ENCODE assay signal across 8 cellular contexts in the genomic region with DNA sequence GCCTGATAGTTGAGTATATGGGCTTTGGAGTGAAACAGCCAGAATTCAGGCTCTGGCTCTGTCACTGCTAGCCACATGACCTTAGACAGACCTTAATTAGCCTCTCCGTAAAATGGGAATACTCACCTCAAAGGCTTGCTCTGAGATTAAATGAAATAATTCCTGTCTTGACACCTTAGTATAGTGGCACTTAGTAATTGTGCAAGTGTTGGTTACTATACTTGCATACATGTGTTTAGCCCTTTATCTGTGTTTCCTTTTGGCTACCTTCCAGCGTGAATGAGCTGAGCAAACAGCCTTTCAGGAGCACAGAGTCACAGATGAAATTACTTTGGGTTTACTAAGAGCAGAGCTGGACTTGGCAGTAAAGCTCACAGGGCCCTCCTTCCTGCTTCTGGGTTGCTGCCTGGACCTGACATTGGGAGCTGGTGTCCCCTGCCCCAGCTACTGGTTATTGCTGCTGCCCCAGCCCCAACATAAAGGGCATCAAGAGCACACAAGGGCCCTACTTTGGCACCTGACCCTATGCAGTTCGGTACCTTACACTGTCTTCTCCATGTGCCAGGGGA. TPM values are rescaled to one million over a fixed set of nuclear protein-coding genes. Genes with fewer than 3 reads are reported as not detected.
DNase-seq lines count a peak whose midpoint lies in the region; ATAC-seq and TF ChIP-seq lines count a peak whose summit lies in the region.

No MANE protein-coding gene starts in this region.

- no peaks in the 10 kb centered on the region for H3K9me3 ChIP-seq in breast epithelium
- H3K9me3 ChIP-seq in Karpas-422 (ENCODE audit: low read length) = no peaks in the 10 kb centered on the region

- peak; percentile 94 for DNase-seq in NCI-H2029 (lab: John Stamatoyannopoulos, UW)
- DNase-seq in breast epithelium (ENCODE audit: low spot score in 2 of 2) = no peak
- peak; percentile 28 for DNase-seq in medulla oblongata (ENCODE audit: extremely low spot score)
- no peak for DNase-seq in Karpas-422
- DNase-seq in epidermal melanocyte (ENCODE audit: insufficient read length, low spot score) = no peak
- no peak for DNase-seq in central memory CD4-positive, alpha-beta T cell

- ATAC-seq in HG02571 (IDR thresholded peaks at IDR 0.05; ENCODE audit: unreplicated experiment) = no peak

- no peak overlapping the region for H2AFZ ChIP-seq in Karpas-422 (ENCODE audit: low read length)

- TF ChIP-seq CTCF in C4-2B (conservative IDR thresholded peaks at IDR 0.05) = no peak
- no peak for TF ChIP-seq CTCF in breast epithelium (IDR thresholded peaks at IDR 0.05)

- H3K4me3 ChIP-seq in breast epithelium (no peak overlapping the region), Karpas-422 (ENCODE audit: low read length) (no peak overlapping the region)

- no peak for TF ChIP-seq POLR2A in breast epithelium (IDR thresholded peaks at IDR 0.05)

- H3K27ac ChIP-seq in C4-2B (peak overlapping the region; percentile 74), breast epithelium (peak overlapping the region; percentile 40 to 46), Karpas-422 (ENCODE audit: low read length) (no peak overlapping the region)

- intact Hi-C loops in breast epithelium (cut with DNase I; ENCODE audit: low total_unique reads) = no loop called here

- no peaks in the 10 kb centered on the region for H4K20me1 ChIP-seq in Karpas-422 (ENCODE audit: insufficient read depth, low read depth, low read length)

- no peaks in the 10 kb centered on the region for H3K36me3 ChIP-seq in breast epithelium
- 0 out of 2 replicates have a peak, but pooled peaks cover 3% of the 10 kb centered on the region for H3K36me3 ChIP-seq in Karpas-422 (ENCODE audit: insufficient read depth, low read length)

- H3K4me2 ChIP-seq in Karpas-422 (ENCODE audit: low read depth, low read length, poor library complexity, severe bottlenecking) = no peak overlapping the region

- no peaks in the 10 kb centered on the region for H3K79me2 ChIP-seq in Karpas-422 (ENCODE audit: low read length)

- H3K9me2 ChIP-seq in Karpas-422 (replicated peaks; ENCODE audit: insufficient read depth, low read length) = no peaks in the 10 kb centered on the region

- H3K4me1 ChIP-seq in breast epithelium = no peaks in the 10 kb centered on the region
- no peaks in the 10 kb centered on the region for H3K4me1 ChIP-seq in Karpas-422 (ENCODE audit: low read length)

- H3K27me3 ChIP-seq in breast epithelium (no peaks in the 10 kb centered on the region), Karpas-422 (ENCODE audit: low read length) (no peaks in the 10 kb centered on the region)

- no peak overlapping the region for H3K9ac ChIP-seq in Karpas-422 (ENCODE audit: low read length)

RNA-seq across cellular contexts. Expression of gene CD164, which starts 32.8 kb away (rescaled TPM):
- 100 to 1,000 TPM; 186 to 302 (median 238) TPM for total RNA-seq in breast epithelium
- 83.0 and 175 TPM in 2 replicates for total RNA-seq in Karpas-422 (2014; rRNA removed; shearing (Covaris generic); ENCODE audit: low replicate concordance)

Comparison
In these comparisons a context has a peak if more than half of its experiments do, and no peak if none do; other contexts are left out.
1. DNase-seq: peak in NCI-H2029 (single experiment) and medulla oblongata (single experiment); none in breast epithelium (0 of 2), Karpas-422 (single experiment), epidermal melanocyte (single experiment) and central memory CD4-positive, alpha-beta T cell (single experiment).